16 cellular contexts compared by ENCODE assay signal in the genomic region with DNA sequence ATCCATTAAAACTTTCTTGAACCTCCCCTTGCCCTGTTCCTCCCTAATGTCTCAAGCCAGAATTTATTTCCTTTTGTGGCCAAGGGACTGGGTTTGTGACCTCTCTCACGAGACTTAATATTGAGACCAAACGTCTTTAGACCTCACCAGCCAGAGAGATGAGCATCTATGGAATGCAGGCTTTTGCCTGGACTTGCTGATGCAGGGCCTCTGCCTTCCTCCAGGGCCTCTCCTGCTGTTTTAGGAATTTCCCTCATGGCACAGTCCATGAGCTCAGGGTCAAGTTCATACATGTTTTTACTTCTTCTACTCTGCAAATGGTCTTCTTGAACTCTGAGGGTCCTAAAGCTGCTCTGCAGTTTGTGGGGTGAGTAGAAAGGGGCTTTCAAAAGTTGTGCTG. TPM values are rescaled to one million over a fixed set of nuclear protein-coding genes. Genes with fewer than 3 reads are reported as not detected.
A peak's percentile ranks its signal among the peaks of the same experiment; 100 is the strongest.
DNase-seq lines count a peak whose midpoint lies in the region; ATAC-seq and TF ChIP-seq lines count a peak whose summit lies in the region.
"Had no signal": no experiment of that assay in that cellular context is flagged by ENCODE, and none has a peak within 500 bp of the region (broad histone marks: within the 10 kb centered on the region; RNA-seq: fewer than 3 reads in every experiment).

No MANE protein-coding gene starts in this region.

- no peak for TF ChIP-seq RAD21 in SK-N-SH (IDR thresholded peaks at IDR 0.05; ENCODE audit: low read length)

- H3K4me3 ChIP-seq in SK-N-SH (ENCODE audit: low read depth in 2 of 2, low read length in 1 of 2): no peak overlapping the region
- H3K4me3 ChIP-seq in esophagus squamous epithelium: no peak overlapping the region
- no peak overlapping the region for H3K4me3 ChIP-seq in neural progenitor cell
- H3K4me3 ChIP-seq: upper lobe of right lung had no signal

- H3K4me2 ChIP-seq in SK-N-SH (no peak overlapping the region), neural progenitor cell (no peak overlapping the region)

- H3K79me2 ChIP-seq in SK-N-SH (ENCODE audit: insufficient read depth) (no peaks in the 10 kb centered on the region), neural progenitor cell (ENCODE audit: low read depth) (no peaks in the 10 kb centered on the region)

- H3K9me3 Mint-ChIP-seq in neural progenitor cell: no peaks in the 10 kb centered on the region
- peaks cover 0 to 8% of the 10 kb centered on the region in 2 donors for H3K9me3 Mint-ChIP-seq in stimulated activated naive B cell treated with anti-CD40 and anti-IgM and Interleukin-4, amounts not matched to agents 10 μg/mL and 1 μg/mL and 100 μg/mL, for 72 hours
- no peaks in the 10 kb centered on the region for H3K9me3 Mint-ChIP-seq in CD4-positive, alpha-beta T cell

- H3K9me3 ChIP-seq in SK-N-SH: no peaks in the 10 kb centered on the region
- H3K9me3 ChIP-seq in esophagus squamous epithelium: no peaks in the 10 kb centered on the region
- no peaks in the 10 kb centered on the region for H3K9me3 ChIP-seq in neural progenitor cell (ENCODE audit: low read depth)
- no peaks in the 10 kb centered on the region for H3K9me3 ChIP-seq in CD4-positive, alpha-beta T cell (ENCODE audit: control insufficient read depth, low read length)
- H3K9me3 ChIP-seq: upper lobe of right lung had no signal

- no peaks in the 10 kb centered on the region for H3K9me2 ChIP-seq in SK-N-SH

- 29% methylated on average over 2 of the region's 2 CpGs for WGBS in SK-N-SH (ENCODE audit: low lambda C conversion rate)
- WGBS in esophagus squamous epithelium, 2 donors: 35 to 44% methylated on average over 2 of the region's 2 CpGs

- peak; percentile 79 for DNase-seq in ELF-1 (ENCODE audit: low read depth, low spot score)
- DNase-seq in SK-N-SH: no peak
- no peak for DNase-seq in esophagus squamous epithelium (lab: John Stamatoyannopoulos, UW)
- peak; percentile 11 for DNase-seq in neural progenitor cell (ENCODE audit: low spot score)
- DNase-seq in stimulated activated naive B cell treated with anti-CD40 and anti-IgM and Interleukin-4, amounts not matched to agents 10 μg/mL and 1 μg/mL and 100 μg/mL, for 72 hours: no peak
- no peak for DNase-seq in CD4-positive, alpha-beta T cell
- no peak for DNase-seq in cerebellar cortex (ENCODE audit: low spot score)
- DNase-seq: activated CD4-positive, CD25-positive, alpha-beta regulatory T cell; CD8-positive, alpha-beta memory T cell; glutamatergic neuron; NCI-H524; right cardiac atrium; upper lobe of right lung had no signal

- H3K27me3 Mint-ChIP-seq in neural progenitor cell (ENCODE audit: insufficient read depth, low read depth): no peaks in the 10 kb centered on the region
- no peaks in the 10 kb centered on the region for H3K27me3 Mint-ChIP-seq in stimulated activated naive B cell treated with anti-CD40 and anti-IgM and Interleukin-4, amounts not matched to agents 10 μg/mL and 1 μg/mL and 100 μg/mL, for 72 hours
- no peaks in the 10 kb centered on the region for H3K27me3 Mint-ChIP-seq in CD4-positive, alpha-beta T cell
- H3K27me3 Mint-ChIP-seq: CD8-positive, alpha-beta memory T cell had no signal

- peaks cover 0 to 7% of the 10 kb centered on the region in 2 experiments; a peak in 1 of 4 replicates for H3K4me1 ChIP-seq in SK-N-SH (ENCODE audit: control insufficient read depth in 1 of 2, insufficient read depth in 2 of 2, low read depth in 1 of 2, low read length in 1 of 2)
- H3K4me1 ChIP-seq in esophagus squamous epithelium: peaks cover 7 to 40% (median 30%) of the 10 kb centered on the region in 3 donors
- no peaks in the 10 kb centered on the region for H3K4me1 ChIP-seq in neural progenitor cell

- peaks cover 6% of the 10 kb centered on the region for H3F3A ChIP-seq in SK-N-SH (replicated peaks; ENCODE audit: insufficient read depth)
- no peaks in the 10 kb centered on the region for H3F3A ChIP-seq in neural progenitor cell (ENCODE audit: low read depth)

- CTCF ChIA-PET in SK-N-SH (lab: Yijun Ruan, JAX): no interaction called here
- CTCF ChIA-PET in CD4-positive, alpha-beta T cell (lab: Charles Lee): no interaction called here

- H3K27ac Mint-ChIP-seq in neural progenitor cell: peak overlapping the region; percentile 6
- H3K27ac Mint-ChIP-seq in stimulated activated naive B cell treated with anti-CD40 and anti-IgM and Interleukin-4, amounts not matched to agents 10 μg/mL and 1 μg/mL and 100 μg/mL, for 72 hours: no peak overlapping the region
- H3K27ac Mint-ChIP-seq in CD4-positive, alpha-beta T cell: no peak overlapping the region
- H3K27ac Mint-ChIP-seq: CD8-positive, alpha-beta memory T cell had no signal

- peaks cover 13% of the 10 kb centered on the region for H3K4me1 Mint-ChIP-seq in neural progenitor cell
- peaks cover 13 to 19% of the 10 kb centered on the region in 2 donors for H3K4me1 Mint-ChIP-seq in stimulated activated naive B cell treated with anti-CD40 and anti-IgM and Interleukin-4, amounts not matched to agents 10 μg/mL and 1 μg/mL and 100 μg/mL, for 72 hours
- H3K4me1 Mint-ChIP-seq in CD4-positive, alpha-beta T cell (ENCODE audit: low read depth): peaks cover 17% of the 10 kb centered on the region

- intact Hi-C loops in esophagus squamous epithelium (cut with DNase I): no loop called here
- intact Hi-C loops in CD4-positive, alpha-beta T cell (cut with DNase I, micrococcal nuclease): no loop called here

- H3K27me3 ChIP-seq in SK-N-SH (ENCODE audit: insufficient read depth): no peaks in the 10 kb centered on the region
- H3K27me3 ChIP-seq in esophagus squamous epithelium: no peaks in the 10 kb centered on the region
- H3K27me3 ChIP-seq in neural progenitor cell: no peaks in the 10 kb centered on the region
- no peaks in the 10 kb centered on the region for H3K27me3 ChIP-seq in CD4-positive, alpha-beta T cell (ENCODE audit: control insufficient read depth, insufficient read depth, low read length)
- H3K27me3 ChIP-seq: upper lobe of right lung had no signal

- H3K4me3 Mint-ChIP-seq in neural progenitor cell: no peak overlapping the region
- H3K4me3 Mint-ChIP-seq in stimulated activated naive B cell treated with anti-CD40 and anti-IgM and Interleukin-4, amounts not matched to agents 10 μg/mL and 1 μg/mL and 100 μg/mL, for 72 hours: no peak overlapping the region
- H3K4me3 Mint-ChIP-seq in CD4-positive, alpha-beta T cell: no peak overlapping the region
- H3K4me3 Mint-ChIP-seq: CD8-positive, alpha-beta memory T cell had no signal

- no peak for TF ChIP-seq EP300 in SK-N-SH (IDR thresholded peaks at IDR 0.05; ENCODE audit: borderline replicate concordance in 1 of 2, low read depth in 1 of 2, low read length in 1 of 2)

- POLR2A ChIA-PET in SK-N-SH (lab: Yijun Ruan, JAX): no interaction called here
- POLR2A ChIA-PET in CD4-positive, alpha-beta T cell (lab: Charles Lee): no interaction called here

- peak overlapping the region; percentile 39; the same call in 1 of the 2 replicates for H2AFZ ChIP-seq in SK-N-SH (ENCODE audit: low read depth)
- H2AFZ ChIP-seq in neural progenitor cell (replicated peaks): no peak overlapping the region

- TF ChIP-seq POLR2A in esophagus squamous epithelium (IDR thresholded peaks at IDR 0.05): no peak

- ATAC-seq in HG02798 (IDR thresholded peaks at IDR 0.05; ENCODE audit: poor library complexity, unreplicated experiment): no peak
- no peak for ATAC-seq in stimulated activated naive B cell treated with anti-CD40 and anti-IgM and Interleukin-4, amounts not matched to agents 10 μg/mL and 1 μg/mL and 100 μg/mL, for 72 hours (replicated peaks)
- ATAC-seq in CD4-positive, alpha-beta T cell (ENCODE audit: poor library complexity): no peak
- ATAC-seq: Right ventricle myocardium inferior, upper lobe of right lung had no signal

- no peaks in the 10 kb centered on the region for H3K36me3 Mint-ChIP-seq in neural progenitor cell
- H3K36me3 Mint-ChIP-seq in stimulated activated naive B cell treated with anti-CD40 and anti-IgM and Interleukin-4, amounts not matched to agents 10 μg/mL and 1 μg/mL and 100 μg/mL, for 72 hours: peaks cover 0 to 10% of the 10 kb centered on the region in 2 donors
- no peaks in the 10 kb centered on the region for H3K36me3 Mint-ChIP-seq in CD4-positive, alpha-beta T cell (ENCODE audit: low read depth)

- H4K20me1 ChIP-seq in SK-N-SH (ENCODE audit: insufficient read depth) (no peaks in the 10 kb centered on the region), neural progenitor cell (ENCODE audit: low read depth) (no peaks in the 10 kb centered on the region)

- H3K36me3 ChIP-seq in SK-N-SH (replicated peaks in 1 of 2; ENCODE audit: control insufficient read depth in 1 of 2, insufficient read depth in 2 of 2, low read length in 1 of 2) (no peaks in the 10 kb centered on the region), esophagus squamous epithelium (no peaks in the 10 kb centered on the region), neural progenitor cell (no peaks in the 10 kb centered on the region)
- H3K36me3 ChIP-seq: upper lobe of right lung had no signal

- H3K9ac ChIP-seq in SK-N-SH (no peak overlapping the region), neural progenitor cell (no peak overlapping the region)

- H3K27ac ChIP-seq in SK-N-SH (ENCODE audit: low read depth in 2 of 2, low read length in 1 of 2) (no peak overlapping the region), esophagus squamous epithelium (peak overlapping the region in 3 of 4 donors; percentile 3 to 64 (median 39)), neural progenitor cell (no peak overlapping the region)
- H3K27ac ChIP-seq in CD4-positive, alpha-beta T cell (ENCODE audit: low read depth, low read length): no peak overlapping the region
- H3K27ac ChIP-seq: upper lobe of right lung had no signal

- TF ChIP-seq CTCF in SK-N-SH (IDR thresholded peaks at IDR 0.05) (no peak), esophagus squamous epithelium (IDR thresholded peaks at IDR 0.05) (peak in 3 of 6 experiments; percentile 25 to 55 (median 30)), neural progenitor cell (IDR thresholded peaks at IDR 0.05) (no peak)
- TF ChIP-seq CTCF in CD4-positive, alpha-beta T cell (IDR thresholded peaks at IDR 0.05): no peak

RNA-seq across cellular contexts. Expression of a gene that starts 22.3 kb away (rescaled TPM):
- polyA plus RNA-seq in SK-N-SH (2012; rRNA removed): 0.25 and 0.60 TPM in 2 replicates
- polyA plus RNA-seq in SK-N-SH (2012; cell fraction: cytosol; rRNA removed): 0.21 and 0.30 TPM in 2 replicates
- 0.69 and 0.92 TPM in 2 replicates for polyA plus RNA-seq in SK-N-SH (2012; cell fraction: nucleus; rRNA removed)
- total RNA-seq in esophagus squamous epithelium (10 to 100 TPM in 1 of 4 donors, 1 to 10 TPM in 3; 1.3 to 16.5 (median 4.4) TPM), neural progenitor cell (ENCODE audit: low replicate concordance) (not detected in 2 replicates)
- total RNA-seq in CD4-positive, alpha-beta T cell: 1 to 10 TPM; 3.8 to 5.6 TPM
- total RNA-seq: CD8-positive, alpha-beta memory T cell; Right ventricle myocardium inferior had no signal
- polyA plus RNA-seq: CD8-positive, alpha-beta memory T cell had no signal

RNA-seq across cellular contexts. Expression of a gene that starts 30.0 kb away (rescaled TPM):
- polyA plus RNA-seq in SK-N-SH (2012; rRNA removed): not detected in 2 replicates
- polyA plus RNA-seq in SK-N-SH (2012; cell fraction: cytosol; rRNA removed): 0.01 and 0.03 TPM in 2 replicates
- not detected in 2 replicates for polyA plus RNA-seq in SK-N-SH (2012; cell fraction: nucleus; rRNA removed)
- total RNA-seq in esophagus squamous epithelium: 10 to 100 TPM in 1 of 4 donors, 1 to 10 TPM in 2, under 1 TPM in 1; 0.53 to 37.4 (median 4.3) TPM
- 1.3 and 3.2 TPM in 2 replicates for total RNA-seq in neural progenitor cell (ENCODE audit: low replicate concordance)
- total RNA-seq in CD4-positive, alpha-beta T cell: not detected
- total RNA-seq: mesenteric fat pad, right cardiac atrium, Right ventricle myocardium inferior had no signal
- polyA plus RNA-seq: CD8-positive, alpha-beta memory T cell; right cardiac atrium had no signal

RNA-seq across cellular contexts. Expression of a gene that starts 49.9 kb away (rescaled TPM):
- 2.9 TPM in 2 replicates for polyA plus RNA-seq in SK-N-SH (2012; rRNA removed)
- 3.8 and 4.4 TPM in 2 replicates for polyA plus RNA-seq in SK-N-SH (2012; cell fraction: cytosol; rRNA removed)
- polyA plus RNA-seq in SK-N-SH (2012; cell fraction: nucleus; rRNA removed): 0.86 and 2.0 TPM in 2 replicates
- total RNA-seq in esophagus squamous epithelium (10 to 100 TPM in 1 of 4 donors, 1 to 10 TPM in 3; 4.3 to 14.4 (median 6.7) TPM), neural progenitor cell (ENCODE audit: low replicate concordance) (28.2 and 53.7 TPM in 2 replicates)
- under 1 TPM; 0.08 to 0.50 TPM for total RNA-seq in CD4-positive, alpha-beta T cell
- total RNA-seq: mesenteric fat pad had no signal
- polyA plus RNA-seq: CD8-positive, alpha-beta memory T cell; right cardiac atrium had no signal

Comparison
In these comparisons a context has a peak if more than half of its experiments do, and no peak if none do; other contexts are left out.
1. DNase-seq: peak in ELF-1 (single experiment) and neural progenitor cell (single experiment); none in SK-N-SH (single experiment), esophagus squamous epithelium (single experiment), stimulated activated naive B cell treated with anti-CD40 and anti-IgM and Interleukin-4, amounts not matched to agents 10 μg/mL and 1 μg/mL and 100 μg/mL, for 72 hours (single experiment), CD4-positive, alpha-beta T cell (0 of 10) and cerebellar cortex (single experiment).
2. H3K27ac ChIP-seq: peak in esophagus squamous epithelium (3 of 4); none in SK-N-SH (0 of 2), neural progenitor cell (single experiment) and CD4-positive, alpha-beta T cell (single experiment).